Comparison of ENCODE assay signal across 13 cellular contexts in the genomic region with DNA sequence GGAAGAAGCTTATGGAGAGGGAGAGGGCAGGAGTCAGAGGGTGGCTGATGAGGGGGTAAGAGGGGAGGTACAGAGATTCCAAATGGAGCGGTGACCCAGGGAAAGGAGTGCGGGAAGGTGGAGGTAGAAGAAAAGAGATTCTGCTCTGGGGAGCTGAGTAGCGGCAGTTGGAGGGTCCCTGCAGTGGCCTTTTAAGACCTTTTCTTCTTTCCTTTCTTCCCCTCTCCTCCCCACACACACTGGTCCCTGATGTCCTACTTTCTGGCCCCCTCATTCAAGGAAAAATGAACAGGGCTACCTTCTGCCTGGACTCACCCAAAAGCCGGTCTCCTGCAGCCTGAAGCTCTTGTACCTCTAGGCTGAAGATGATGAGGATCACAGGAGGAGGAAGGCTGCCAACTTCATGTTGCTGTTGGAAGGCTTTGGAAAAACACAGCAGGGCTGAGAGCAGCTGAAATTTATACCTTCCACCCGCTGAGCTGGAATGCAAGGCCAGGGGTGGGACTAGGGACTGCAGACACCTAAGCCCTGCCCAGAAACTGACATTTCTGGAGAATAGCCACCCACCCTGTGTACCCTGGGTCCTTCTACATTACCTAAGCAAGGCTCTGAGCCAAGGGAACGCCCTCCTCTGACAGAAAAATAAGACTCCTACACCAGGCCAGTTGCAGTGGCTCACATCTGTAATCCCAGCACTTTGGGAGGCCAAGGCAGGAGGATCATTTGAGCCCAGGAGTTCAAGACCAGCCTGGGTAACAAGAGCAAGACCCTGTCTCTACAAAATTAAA. TPM values are rescaled to one million over a fixed set of nuclear protein-coding genes. Genes with fewer than 3 reads are reported as not detected.
DNase-seq lines count a peak whose midpoint lies in the region; ATAC-seq and TF ChIP-seq lines count a peak whose summit lies in the region.
"Had no signal": no experiment of that assay in that cellular context is flagged by ENCODE, and none has a peak within 500 bp of the region (broad histone marks: within the 10 kb centered on the region; RNA-seq: fewer than 3 reads in every experiment).

No MANE protein-coding gene starts in this region.

- peak; percentile 83 for ATAC-seq in RWPE2 (ENCODE audit: low read depth)
- peak; percentile 25 for ATAC-seq in stimulated activated memory B cell treated with anti-CD40 and anti-IgM and Interleukin-4, amounts not matched to agents 10 μg/mL and 1 μg/mL and 100 μg/mL, for 72 hours
- ATAC-seq in HG03097 (IDR thresholded peaks at IDR 0.05; ENCODE audit: low FRiP score, unreplicated experiment), result no peak
- ATAC-seq: activated CD8-positive, alpha-beta memory T cell treated with anti-CD3 and anti-CD28 coated beads, Interleukin-2, amount 10 ng/mL, durations not matched to agents 7 days and 5 days had no signal

- H3K27ac ChIP-seq in RWPE2 (ENCODE audit: poor library complexity, severe bottlenecking) (no peak overlapping the region), breast epithelium (no peak overlapping the region)
- H3K27ac ChIP-seq: SK-N-MC had no signal

- no peaks in the 10 kb centered on the region for H3K27me3 Mint-ChIP-seq in stimulated activated memory B cell treated with anti-CD40 and anti-IgM and Interleukin-4, amounts not matched to agents 10 μg/mL and 1 μg/mL and 100 μg/mL, for 72 hours

- H3K36me3 Mint-ChIP-seq in stimulated activated memory B cell treated with anti-CD40 and anti-IgM and Interleukin-4, amounts not matched to agents 10 μg/mL and 1 μg/mL and 100 μg/mL, for 72 hours, result peaks cover 13% of the 10 kb centered on the region
- H3K36me3 Mint-ChIP-seq: activated CD8-positive, alpha-beta memory T cell treated with anti-CD3 and anti-CD28 coated beads, Interleukin-2, amount 10 ng/mL, durations not matched to agents 7 days and 5 days had no signal

- no peak for TF ChIP-seq POLR2A in breast epithelium (IDR thresholded peaks at IDR 0.05)

- DNase-seq in H4 (ENCODE audit: low spot score) (peak; percentile 87), RWPE2 (ENCODE audit: low spot score) (no peak), fibroblast of the aortic adventitia (ENCODE audit: low read depth) (peak; percentile 89), posterior vena cava (ENCODE audit: low spot score) (no peak), ecto neural progenitor cell (ENCODE audit: low spot score) (no peak), breast epithelium (ENCODE audit: low spot score in 2 of 2) (no peak)
- DNase-seq: activated CD8-positive, alpha-beta memory T cell treated with anti-CD3 and anti-CD28 coated beads, Interleukin-2, amount 10 ng/mL, durations not matched to agents 7 days and 5 days; central memory CD4-positive, alpha-beta T cell; NCI-H1694 treated with DMSO at 0.1 percent for 48 hours; posterior cingulate gyrus had no signal

- H3K4me1 ChIP-seq in RWPE2 (ENCODE audit: insufficient read depth, poor library complexity, severe bottlenecking) (peaks cover 3% of the 10 kb centered on the region), breast epithelium (no peaks in the 10 kb centered on the region)

- H3K9me3 ChIP-seq in RWPE2 (ENCODE audit: severe bottlenecking), result peaks cover 2% of the 10 kb centered on the region
- H3K9me3 ChIP-seq in breast epithelium, result peaks cover 0 to 4% of the 10 kb centered on the region in 2 donors

- no peak for TF ChIP-seq CTCF in RWPE2 (IDR thresholded peaks at IDR 0.05; ENCODE audit: poor library complexity, severe bottlenecking)
- no peak for TF ChIP-seq CTCF in fibroblast of the aortic adventitia (IDR thresholded peaks at IDR 0.05; ENCODE audit: insufficient read depth, low read length)
- TF ChIP-seq CTCF in breast epithelium (IDR thresholded peaks at IDR 0.05), result no peak

- peak overlapping the region; percentile 75 for H3K4me3 Mint-ChIP-seq in stimulated activated memory B cell treated with anti-CD40 and anti-IgM and Interleukin-4, amounts not matched to agents 10 μg/mL and 1 μg/mL and 100 μg/mL, for 72 hours
- H3K4me3 Mint-ChIP-seq: activated CD8-positive, alpha-beta memory T cell treated with anti-CD3 and anti-CD28 coated beads, Interleukin-2, amount 10 ng/mL, durations not matched to agents 7 days and 5 days had no signal

- H3K9me3 Mint-ChIP-seq in stimulated activated memory B cell treated with anti-CD40 and anti-IgM and Interleukin-4, amounts not matched to agents 10 μg/mL and 1 μg/mL and 100 μg/mL, for 72 hours, result no peaks in the 10 kb centered on the region

- H3K36me3 ChIP-seq in RWPE2 (ENCODE audit: low read depth) (no peaks in the 10 kb centered on the region), breast epithelium (no peaks in the 10 kb centered on the region)

- peaks cover 52% of the 10 kb centered on the region for H3K4me1 Mint-ChIP-seq in stimulated activated memory B cell treated with anti-CD40 and anti-IgM and Interleukin-4, amounts not matched to agents 10 μg/mL and 1 μg/mL and 100 μg/mL, for 72 hours
- H3K4me1 Mint-ChIP-seq: activated CD8-positive, alpha-beta memory T cell treated with anti-CD3 and anti-CD28 coated beads, Interleukin-2, amount 10 ng/mL, durations not matched to agents 7 days and 5 days had no signal

- H3K4me3 ChIP-seq in RWPE2 (ENCODE audit: severe bottlenecking), result no peak overlapping the region
- peak overlapping the region; percentile 61 for H3K4me3 ChIP-seq in fibroblast of the aortic adventitia (ENCODE audit: low read depth, low read length)
- no peak overlapping the region for H3K4me3 ChIP-seq in breast epithelium
- H3K4me3 ChIP-seq: SK-N-MC had no signal

- intact Hi-C loops in posterior vena cava (cut with DNase I) (no loop called here), breast epithelium (cut with DNase I; ENCODE audit: low total_unique reads) (no loop called here)

- H3K27me3 ChIP-seq in RWPE2 (ENCODE audit: insufficient read depth, poor library complexity, severe bottlenecking), result no peaks in the 10 kb centered on the region
- no peaks in the 10 kb centered on the region for H3K27me3 ChIP-seq in breast epithelium

- peak overlapping the region; percentile 77 for H3K27ac Mint-ChIP-seq in stimulated activated memory B cell treated with anti-CD40 and anti-IgM and Interleukin-4, amounts not matched to agents 10 μg/mL and 1 μg/mL and 100 μg/mL, for 72 hours
- H3K27ac Mint-ChIP-seq: activated CD8-positive, alpha-beta memory T cell treated with anti-CD3 and anti-CD28 coated beads, Interleukin-2, amount 10 ng/mL, durations not matched to agents 7 days and 5 days had no signal

RNA-seq across cellular contexts. Expression of gene HEATR6, which starts 9.4 kb away (rescaled TPM):
- total RNA-seq in H4 (2014; rRNA removed; shearing (Covaris generic)), result 30.5 and 56.5 TPM in 2 replicates
- 15.0 and 27.3 TPM in 2 replicates for total RNA-seq in fibroblast of the aortic adventitia (ENCODE audit: low replicate concordance)
- 10 to 100 TPM; 13.1 to 16.3 TPM for total RNA-seq in posterior vena cava
- total RNA-seq in breast epithelium, result 10 to 100 TPM in 2 of 3 donors, 1 to 10 TPM in 1; 9.1 to 16.4 (median 16.1) TPM

Comparison
In these comparisons a context has a peak if more than half of its experiments do, and no peak if none do; other contexts are left out.
1. DNase-seq: peak in H4 (single experiment) and fibroblast of the aortic adventitia (single experiment); none in RWPE2 (single experiment), posterior vena cava (single experiment), ecto neural progenitor cell (single experiment) and breast epithelium (0 of 2).